ENCODE assay signal across 34 cellular contexts in genomic region chr9:114150608-114151007, GRCh38. TPM values are rescaled to one million over a fixed set of nuclear protein-coding genes. Genes with fewer than 3 reads are reported as not detected.
"Had no signal": no experiment of that assay in that cellular context is flagged by ENCODE, and none has a peak within 500 bp of the region (broad histone marks: within the 10 kb centered on the region; RNA-seq: fewer than 3 reads in every experiment).

No MANE protein-coding gene starts in this region.

- ATAC-seq: activated CD4-positive, CD25-positive, alpha-beta regulatory T cell treated with anti-CD3 and anti-CD28 coated beads, Interleukin-2, amount 50 U/mL, for 24 hours; activated naive CD8-positive, alpha-beta T cell treated with anti-CD3 and anti-CD28 coated beads, Interleukin-2, amount 50 U/mL, for 24 hours; activated T-cell treated with anti-CD3 and anti-CD28 coated beads, Interleukin-2, amount 50 U/mL, for 4 hours; K562; Panc1; WTC11 had no signal

- H3K4me1 ChIP-seq: SJCRH30 had no signal

- H3K9me3 Mint-ChIP-seq: activated CD4-positive, alpha-beta memory T cell treated with anti-CD3 and anti-CD28 coated beads for 36 hours; activated naive CD4-positive, alpha-beta T cell treated with anti-CD3 and anti-CD28 coated beads for 36 hours; activated naive CD8-positive, alpha-beta T cell treated with anti-CD3 and anti-CD28 coated beads, Interleukin-2, amount 50 U/mL, for 24 hours; activated T-cell treated with anti-CD3 and anti-CD28 coated beads, Interleukin-2, amount 50 U/mL, for 4 hours; activated T-helper 1 cell treated with anti-CD3 and anti-CD28 coated beads, Interleukin-12 subunit alpha, Interleukin-12 subunit beta, Interleukin-2, Interleukin-4 antibody, amounts not matched to agents 30 ng/mL and 10 ng/mL and 1 ng/mL, durations not matched to agents 14 hours and 24 hours and 36 hours; WTC11 had no signal

- H3K4me3 ChIP-seq: K562, SJCRH30, SK-N-MC had no signal

- H3K36me3 ChIP-seq: brain microvascular endothelial cell, SJCRH30 had no signal

- H3K36me3 Mint-ChIP-seq: activated CD4-positive, alpha-beta memory T cell treated with anti-CD3 and anti-CD28 coated beads for 36 hours; WTC11 had no signal

- H3K9me3 ChIP-seq: SJCRH30 had no signal

- H3K27ac Mint-ChIP-seq: activated CD4-positive, alpha-beta memory T cell treated with anti-CD3 and anti-CD28 coated beads for 36 hours; activated naive CD4-positive, alpha-beta T cell treated with anti-CD3 and anti-CD28 coated beads for 36 hours; activated naive CD8-positive, alpha-beta T cell; activated naive CD8-positive, alpha-beta T cell treated with anti-CD3 and anti-CD28 coated beads, Interleukin-2, amount 50 U/mL, for 24 hours; activated T-helper 1 cell treated with anti-CD3 and anti-CD28 coated beads, Interleukin-12 subunit alpha, Interleukin-12 subunit beta, Interleukin-2, Interleukin-4 antibody, amounts not matched to agents 30 ng/mL and 10 ng/mL and 1 ng/mL, durations not matched to agents 14 hours and 24 hours and 36 hours; WTC11 had no signal

- H3K27ac ChIP-seq: brain microvascular endothelial cell, SJCRH30, SK-N-MC had no signal

- DNase-seq: activated CD4-positive, alpha-beta memory T cell treated with anti-CD3 and anti-CD28 coated beads for 36 hours; activated CD4-positive, alpha-beta T cell treated with anti-CD3 and anti-CD28 coated beads for 4 hours; activated CD4-positive, alpha-beta T cell treated with anti-CD3 and anti-CD28 coated beads, Interleukin-2, amount 50 U/mL, for 1 hour; activated CD8-positive, alpha-beta memory T cell treated with anti-CD3 and anti-CD28 coated beads, Interleukin-2, amount 50 U/mL, for 4 hours; activated gamma-delta T cell treated with Interleukin-2 at 50 U/mL for 16 hours; activated naive CD4-positive, alpha-beta T cell treated with anti-CD3 and anti-CD28 coated beads for 36 hours; activated naive CD8-positive, alpha-beta T cell treated with anti-CD3 and anti-CD28 coated beads, Interleukin-2, amount 50 U/mL, for 24 hours; activated T-cell treated with anti-CD3 and anti-CD28 coated beads for 4 hours; activated T-cell treated with anti-CD3 and anti-CD28 coated beads, Interleukin-2, amount 50 U/mL, for 4 hours; anterior cingulate cortex; brain microvascular endothelial cell; central memory CD4-positive, alpha-beta T cell; NCI-H1048; NCI-H1105 treated with DMSO at 0.1 percent for 48 hours; NCI-H1436; NCI-H1694; NCI-H1930; NCI-H2081 treated with DMSO at 0.1 percent for 48 hours; NCI-H226; NCI-H446 treated with DMSO at 0.1 percent for 48 hours; NCI-H524; SHP77; SJCRH30; T1000 had no signal

- FAIRE-seq: K562 had no signal

RNA-seq across cellular contexts. Expression of gene COL27A1, which starts 4.7 kb away (rescaled TPM):
- polyA plus RNA-seq: K562 had no signal

RNA-seq across cellular contexts. Expression of gene KIF12, which starts 51.5 kb away (rescaled TPM):
- total RNA-seq: activated CD4-positive, alpha-beta memory T cell treated with anti-CD3 and anti-CD28 coated beads for 36 hours; activated naive CD4-positive, alpha-beta T cell treated with anti-CD3 and anti-CD28 coated beads for 36 hours; activated T-helper 1 cell treated with anti-CD3 and anti-CD28 coated beads, Interleukin-12 subunit alpha, Interleukin-12 subunit beta, Interleukin-2, Interleukin-4 antibody, amounts not matched to agents 30 ng/mL and 10 ng/mL and 1 ng/mL, durations not matched to agents 14 hours and 24 hours and 36 hours; K562; MCF 10A; SJCRH30; T-helper 1 cell treated with Interleukin-12 subunit alpha and Interleukin-12 subunit beta and Interleukin-4 antibody, amounts not matched to agents 30 ng/mL and 1 ng/mL, for 36 hours; T-helper 2 cell treated with Interferon-gamma antibody and Interleukin-4, amounts not matched to agents 100 ng/mL and 5 ng/mL, for 36 hours had no signal
- polyA plus RNA-seq: K562 had no signal
